Comparison of ENCODE assay signal across 11 cellular contexts in the genomic region with DNA sequence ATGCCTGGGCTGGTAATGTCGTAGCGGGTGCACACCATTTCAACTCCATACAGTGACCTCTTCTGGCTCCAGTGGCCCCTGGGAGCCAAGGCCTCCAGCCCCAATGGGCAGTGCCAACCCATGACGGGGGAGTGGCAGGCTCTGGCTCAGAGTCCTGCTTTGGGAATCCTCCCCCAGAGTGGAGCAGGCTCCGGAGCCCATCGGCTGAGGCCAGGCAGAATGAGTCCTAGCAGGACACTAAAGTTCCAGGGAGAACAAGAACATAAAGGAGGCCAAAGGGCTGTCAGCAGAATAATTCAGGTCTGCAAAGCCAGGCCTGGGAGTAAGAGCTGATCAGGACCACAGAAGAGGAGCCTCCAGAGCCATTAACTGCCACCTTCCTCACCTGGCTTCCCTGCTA. TPM values are rescaled to one million over a fixed set of nuclear protein-coding genes. Genes with fewer than 3 reads are reported as not detected.
"Had no signal": no experiment of that assay in that cellular context is flagged by ENCODE, and none has a peak within 500 bp of the region (broad histone marks: within the 10 kb centered on the region; RNA-seq: fewer than 3 reads in every experiment).

No MANE protein-coding gene starts in this region.

- H3K4me3 ChIP-seq: GM23248, HAP-1 had no signal

- H3K36me3 ChIP-seq: HAP-1 had no signal

- DNase-seq: GM23248, GOT3, H7, HFFc6 had no signal

- H3K27ac ChIP-seq: GM23248, HL-60 had no signal

- H3K4me1 ChIP-seq: HAP-1 had no signal

- ATAC-seq: HCT116, HepG2 had no signal

- H3K9me3 ChIP-seq: HAP-1 had no signal

RNA-seq across cellular contexts. Expression of gene LBX1, which starts 33.3 kb away (rescaled TPM):
- total RNA-seq: GM23248, H4, H7, HepG2, HFFc6, HT1080 had no signal
- polyA plus RNA-seq: GM23248, HepG2, IgD-negative memory B cell had no signal
